2 cellular contexts compared by ENCODE assay signal in the genomic region with DNA sequence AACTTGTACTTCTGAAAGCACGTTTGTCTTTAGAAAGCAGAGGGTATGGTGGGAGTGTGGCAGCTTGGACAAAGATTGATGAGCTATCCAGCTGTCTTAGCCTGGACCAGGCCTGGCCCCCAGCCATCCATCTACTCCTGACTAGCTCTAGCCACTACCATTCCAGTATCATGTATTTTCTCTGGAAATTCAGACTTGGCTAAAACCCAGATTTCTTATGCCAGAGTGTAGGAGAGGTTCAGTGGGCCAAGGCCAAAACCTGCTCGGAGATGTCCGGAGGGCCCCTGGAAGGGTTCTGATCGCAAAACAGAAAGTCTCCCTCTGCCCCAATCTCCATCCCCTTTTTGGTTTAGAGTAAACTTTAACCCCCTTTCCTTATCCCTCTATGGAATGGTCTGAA.
A peak's percentile ranks its signal among the peaks of the same experiment; 100 is the strongest.
TF ChIP-seq lines count a peak whose summit lies in the region.

No MANE protein-coding gene starts in this region.

TF ChIP-seq in HEK293, 187 proteins besides CTCF, POLR2A, EP300 and RAD21:
- TF ChIP-seq PRDM10 (tag by site-specific recombination; IDR thresholded peaks at IDR 0.05) (peak; percentile 89), ZNF280D (tag by site-specific recombination; IDR thresholded peaks at IDR 0.05) (no peak)

TF ChIP-seq in K562, 482 proteins besides CTCF, POLR2A, EP300 and RAD21:
- TF ChIP-seq ZSCAN29 (IDR thresholded peaks at IDR 0.05), result no peak
- TF ChIP-seq HLTF (IDR thresholded peaks at IDR 0.05), result no peak
- peak; percentile 66 for TF ChIP-seq MEIS2 (IDR thresholded peaks at IDR 0.05; ENCODE audit: partially characterized antibody)
- TF ChIP-seq REST (CRISPR knock-in tag; IDR thresholded peaks at IDR 0.05; ENCODE audit: low read depth), result no peak
- peak; percentile 66 for TF ChIP-seq PRDM10 (IDR thresholded peaks at IDR 0.05; ENCODE audit: partially characterized antibody)
- no peak for TF ChIP-seq NFE2 (IDR thresholded peaks at IDR 0.05; ENCODE audit: low read depth)
- TF ChIP-seq ZNF740 (CRISPR knock-in tag; IDR thresholded peaks at IDR 0.05), result no peak
- no peak for TF ChIP-seq ZNF740 (tag; IDR thresholded peaks at IDR 0.05)
- TF ChIP-seq SRSF7 (optimal IDR thresholded peaks at IDR 0.05; ENCODE audit: low read depth, low read length), result no peak
- no peak for TF ChIP-seq PHB2 (IDR thresholded peaks at IDR 0.05; ENCODE audit: low read depth)
- no peak for TF ChIP-seq PBX2 (CRISPR knock-in tag; IDR thresholded peaks at IDR 0.05; ENCODE audit: low read depth)
- TF ChIP-seq PBX2 (tag; conservative IDR thresholded peaks at IDR 0.05; ENCODE audit: low read depth), result 0 out of 2 replicates have a peak, but pooled peaks have one; percentile 21
- TF ChIP-seq, protein P1, sequence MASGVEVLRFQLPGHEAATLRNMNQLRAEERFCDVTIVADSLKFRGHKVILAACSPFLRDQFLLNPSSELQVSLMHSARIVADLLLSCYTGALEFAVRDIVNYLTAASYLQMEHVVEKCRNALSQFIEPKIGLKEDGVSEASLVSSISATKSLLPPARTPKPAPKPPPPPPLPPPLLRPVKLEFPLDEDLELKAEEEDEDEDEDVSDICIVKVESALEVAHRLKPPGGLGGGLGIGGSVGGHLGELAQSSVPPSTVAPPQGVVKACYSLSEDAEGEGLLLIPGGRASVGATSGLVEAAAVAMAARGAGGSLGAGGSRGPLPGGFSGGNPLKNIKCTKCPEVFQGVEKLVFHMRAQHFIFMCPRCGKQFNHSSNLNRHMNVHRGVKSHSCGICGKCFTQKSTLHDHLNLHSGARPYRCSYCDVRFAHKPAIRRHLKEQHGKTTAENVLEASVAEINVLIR (CRISPR knock-in tag; IDR thresholded peaks at IDR 0.05), result no peak
- no peak for TF ChIP-seq JUN (IDR thresholded peaks at IDR 0.05; ENCODE audit: borderline replicate concordance, low read depth, low read length)
- TF ChIP-seq JUN (CRISPR knock-in tag; IDR thresholded peaks at IDR 0.05; ENCODE audit: borderline replicate concordance), result no peak
- no peak for TF ChIP-seq ZFP36 (IDR thresholded peaks at IDR 0.05; ENCODE audit: low read depth, low read length, partially characterized antibody)
- no peak for TF ChIP-seq SMARCE1 (IDR thresholded peaks at IDR 0.05)
- TF ChIP-seq CBFA2T2 (conservative IDR thresholded peaks at IDR 0.05), result no peak
- no peak for TF ChIP-seq ARID1B (IDR thresholded peaks at IDR 0.05)
- TF ChIP-seq BRD4 (IDR thresholded peaks at IDR 0.05), result no peak
- no peak for TF ChIP-seq U2AF1 (optimal IDR thresholded peaks at IDR 0.05; ENCODE audit: low read depth, low read length)
